1 cellular context compared by ENCODE assay signal in genomic region chr19:3194063-3194702, GRCh38.
A peak's percentile ranks its signal among the peaks of the same experiment; 100 is the strongest.
TF ChIP-seq lines count a peak whose summit lies in the region.

No MANE protein-coding gene starts in this region.

TF ChIP-seq in K562, 482 proteins besides CTCF, POLR2A, EP300 and RAD21 (continued from another document):
- TF ChIP-seq CUX1 (CRISPR knock-in tag; IDR thresholded peaks at IDR 0.05) (0 out of 2 replicates have a peak, but pooled peaks have one; percentile 26), NFIX (CRISPR knock-in tag; IDR thresholded peaks at IDR 0.05; ENCODE audit: low read depth) (peak; percentile 63; the same call in 1 of the 2 replicates), MYC (IDR thresholded peaks at IDR 0.05; ENCODE audit: low read depth, low read length) (peak; percentile 29), MYC (CRISPR knock-in tag; IDR thresholded peaks at IDR 0.05; ENCODE audit: borderline replicate concordance, low read depth) (no peak), EP400 (IDR thresholded peaks at IDR 0.05) (peak; percentile 50; the same call in 1 of the 2 replicates), KDM1A (IDR thresholded peaks at IDR 0.05) (peak in 1 of 2 experiments; percentile 43; a peak in 3 of 4 replicates), ZNF311 (CRISPR knock-in tag; IDR thresholded peaks at IDR 0.05) (no peak), ARID3A (IDR thresholded peaks at IDR 0.05; ENCODE audit: borderline replicate concordance, low read depth, low read length) (peak; percentile 79; the same call in 1 of the 2 replicates), EZH2 (IDR thresholded peaks at IDR 0.05; ENCODE audit: borderline replicate concordance, low read depth, low read length) (no peak)
- TF ChIP-seq, protein P1, sequence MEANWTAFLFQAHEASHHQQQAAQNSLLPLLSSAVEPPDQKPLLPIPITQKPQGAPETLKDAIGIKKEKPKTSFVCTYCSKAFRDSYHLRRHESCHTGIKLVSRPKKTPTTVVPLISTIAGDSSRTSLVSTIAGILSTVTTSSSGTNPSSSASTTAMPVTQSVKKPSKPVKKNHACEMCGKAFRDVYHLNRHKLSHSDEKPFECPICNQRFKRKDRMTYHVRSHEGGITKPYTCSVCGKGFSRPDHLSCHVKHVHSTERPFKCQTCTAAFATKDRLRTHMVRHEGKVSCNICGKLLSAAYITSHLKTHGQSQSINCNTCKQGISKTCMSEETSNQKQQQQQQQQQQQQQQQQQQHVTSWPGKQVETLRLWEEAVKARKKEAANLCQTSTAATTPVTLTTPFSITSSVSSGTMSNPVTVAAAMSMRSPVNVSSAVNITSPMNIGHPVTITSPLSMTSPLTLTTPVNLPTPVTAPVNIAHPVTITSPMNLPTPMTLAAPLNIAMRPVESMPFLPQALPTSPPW (CRISPR knock-in tag; IDR thresholded peaks at IDR 0.05): peak; percentile 40; the same call in 1 of the 2 replicates
- TF ChIP-seq, protein P2, sequence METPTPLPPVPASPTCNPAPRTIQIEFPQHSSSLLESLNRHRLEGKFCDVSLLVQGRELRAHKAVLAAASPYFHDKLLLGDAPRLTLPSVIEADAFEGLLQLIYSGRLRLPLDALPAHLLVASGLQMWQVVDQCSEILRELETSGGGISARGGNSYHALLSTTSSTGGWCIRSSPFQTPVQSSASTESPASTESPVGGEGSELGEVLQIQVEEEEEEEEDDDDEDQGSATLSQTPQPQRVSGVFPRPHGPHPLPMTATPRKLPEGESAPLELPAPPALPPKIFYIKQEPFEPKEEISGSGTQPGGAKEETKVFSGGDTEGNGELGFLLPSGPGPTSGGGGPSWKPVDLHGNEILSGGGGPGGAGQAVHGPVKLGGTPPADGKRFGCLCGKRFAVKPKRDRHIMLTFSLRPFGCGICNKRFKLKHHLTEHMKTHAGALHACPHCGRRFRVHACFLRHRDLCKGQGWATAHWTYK (CRISPR knock-in tag; IDR thresholded peaks at IDR 0.05): peak; percentile 84
TF ChIP-seq in K562: peak in this region for 88.
